ENCODE assay signal across 1 cellular context in the genomic region with DNA sequence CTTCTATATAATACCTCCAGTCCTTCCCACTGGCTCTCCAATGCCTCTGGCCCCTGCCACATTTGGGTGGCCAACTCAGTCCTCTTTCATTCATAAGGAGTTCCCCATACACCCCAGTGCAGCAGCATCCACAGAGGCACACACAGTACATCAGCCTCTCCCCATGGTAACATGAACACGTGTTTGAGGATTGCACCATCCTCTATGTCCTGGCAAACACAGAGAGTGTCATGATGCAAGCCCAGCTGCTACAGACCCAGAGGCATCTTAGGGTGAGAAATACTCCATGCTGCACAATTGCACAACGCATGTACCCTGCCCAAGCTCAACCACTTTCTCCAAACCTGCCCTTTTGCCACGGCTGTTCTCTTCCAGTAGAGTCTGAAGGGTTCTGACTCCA.
TF ChIP-seq lines count a peak whose summit lies in the region.

No MANE protein-coding gene starts in this region.

TF ChIP-seq in H1, 55 proteins besides CTCF, POLR2A, EP300 and RAD21 (continued from another document):
- TF ChIP-seq POLR2AphosphoS5 (IDR thresholded peaks at IDR 0.05; ENCODE audit: low read depth, low read length), result no peak
- no peak for TF ChIP-seq SAP30 (IDR thresholded peaks at IDR 0.05; ENCODE audit: insufficient read depth, insufficient replicate concordance, low read length)
- TF ChIP-seq HDAC2 (IDR thresholded peaks at IDR 0.05; ENCODE audit: borderline replicate concordance in 1 of 2, low read depth in 2 of 2, low read length in 2 of 2), result no peak
- TF ChIP-seq BACH1 (IDR thresholded peaks at IDR 0.05; ENCODE audit: low read length), result no peak
- no peak for TF ChIP-seq NRF1 (IDR thresholded peaks at IDR 0.05; ENCODE audit: low read depth, low read length)
- no peak for TF ChIP-seq RFX5 (IDR thresholded peaks at IDR 0.05; ENCODE audit: borderline replicate concordance, low read depth, low read length)
- no peak for TF ChIP-seq NANOG (IDR thresholded peaks at IDR 0.05; ENCODE audit: insufficient read depth, low read depth, low read length, poor library complexity, severe bottlenecking)
- no peak for TF ChIP-seq SIX5 (IDR thresholded peaks at IDR 0.05; ENCODE audit: low read depth, low read length)
- TF ChIP-seq, protein P1, sequence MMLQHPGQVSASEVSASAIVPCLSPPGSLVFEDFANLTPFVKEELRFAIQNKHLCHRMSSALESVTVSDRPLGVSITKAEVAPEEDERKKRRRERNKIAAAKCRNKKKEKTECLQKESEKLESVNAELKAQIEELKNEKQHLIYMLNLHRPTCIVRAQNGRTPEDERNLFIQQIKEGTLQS (IDR thresholded peaks at IDR 0.05; ENCODE audit: insufficient read depth, low read depth, low read length), result no peak
- TF ChIP-seq EGR1 (IDR thresholded peaks at IDR 0.05; ENCODE audit: borderline replicate concordance, low read depth, low read length), result no peak
